Comparison of ENCODE assay signal across 11 cellular contexts in the genomic region with DNA sequence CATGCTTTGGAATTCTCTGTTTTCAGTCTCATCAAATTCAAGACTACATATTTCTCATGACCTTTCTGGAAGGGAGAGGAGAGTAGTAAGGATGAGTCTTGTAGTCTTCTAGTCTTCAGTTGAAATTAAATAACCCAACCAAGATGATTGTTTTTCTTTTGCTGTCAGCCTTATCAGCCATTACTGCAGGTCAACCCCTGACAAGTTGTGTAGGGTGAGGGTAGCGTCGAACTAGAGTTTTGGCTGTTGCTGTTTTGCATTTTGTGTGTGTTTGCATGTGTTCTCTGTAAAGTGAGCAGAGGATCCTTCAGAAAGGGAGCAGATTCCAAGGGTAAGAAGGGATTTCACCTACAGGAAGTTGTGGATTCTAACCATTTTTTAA. TPM values are rescaled to one million over a fixed set of nuclear protein-coding genes. Genes with fewer than 3 reads are reported as not detected.
DNase-seq lines count a peak whose midpoint lies in the region; ATAC-seq, FAIRE-seq and TF ChIP-seq lines count a peak whose summit lies in the region.
"Had no signal": no experiment of that assay in that cellular context is flagged by ENCODE, and none has a peak within 500 bp of the region (broad histone marks: within the 10 kb centered on the region; RNA-seq: fewer than 3 reads in every experiment).

No MANE protein-coding gene starts in this region.

- H3K4me3 ChIP-seq in Panc1 (ENCODE audit: low read depth in 2 of 2, low read length in 2 of 2) (no peak overlapping the region), fibroblast of pulmonary artery (replicated peaks; ENCODE audit: low read depth, low read length) (no peak overlapping the region), small intestine (ENCODE audit: low read depth in 1 of 2, low read length in 2 of 2) (no peak overlapping the region)

- TF ChIP-seq CTCF in Panc1 (IDR thresholded peaks at IDR 0.05) (no peak), fibroblast of pulmonary artery (IDR thresholded peaks at IDR 0.05; ENCODE audit: low read length, missing control alignments) (no peak)

- DNase-seq in GM12891 (ENCODE audit: insufficient read length, low spot score): no peak
- DNase-seq in Panc1 (ENCODE audit: low read depth, low spot score): no peak
- peak; percentile 41 for DNase-seq in fibroblast of pulmonary artery (ENCODE audit: low read depth)
- DNase-seq in small intestine: no peak
- no peak for DNase-seq in amygdala (lab: John Stamatoyannopoulos, UW)
- no peak for DNase-seq in SK-N-DZ (ENCODE audit: low spot score)
- no peak for DNase-seq in T-helper 9 cell
- DNase-seq: activated B cell treated with CpG ODN at 0.5 μM for 24 hours, left cardiac atrium, NCI-H1436 had no signal

- H3K9me3 ChIP-seq in Panc1 (ENCODE audit: control insufficient read depth, insufficient read depth, low read depth, low read length): no peaks in the 10 kb centered on the region
- no peaks in the 10 kb centered on the region for H3K9me3 ChIP-seq in small intestine (ENCODE audit: control insufficient read depth, low read depth)

- H3K27me3 ChIP-seq in Panc1 (ENCODE audit: control insufficient read depth, insufficient read depth, low read length): no peaks in the 10 kb centered on the region
- no peaks in the 10 kb centered on the region for H3K27me3 ChIP-seq in small intestine (ENCODE audit: control insufficient read depth in 2 of 2, insufficient read depth in 2 of 2, low read length in 2 of 2)

- CTCF ChIA-PET in Panc1 (lab: Charles Lee): no interaction called here

- no peaks in the 10 kb centered on the region for H3K36me3 ChIP-seq in Panc1 (ENCODE audit: control insufficient read depth, insufficient read depth, low read length)
- no peaks in the 10 kb centered on the region for H3K36me3 ChIP-seq in small intestine (ENCODE audit: control insufficient read depth in 2 of 2, insufficient read depth in 2 of 2, low read length in 2 of 2)

- intact Hi-C loops in Panc1 (cut with micrococcal nuclease; ENCODE audit: unreplicated experiment): no loop called here

- FAIRE-seq in GM12891 (lab: Jason Lieb, UNC) (peak; percentile 72), small intestine (lab: Jason Lieb, UNC) (no peak)

- in situ Hi-C loops in Panc1 (cut with HindIII; ENCODE audit: low pct_unique_long_range_greater_than_20kb, low sequenced_read_pairs): no loop called here

- ATAC-seq in Panc1 (peak; percentile 13; the same call in 1 of the 2 replicates), HG03045 (IDR thresholded peaks at IDR 0.05; ENCODE audit: unreplicated experiment) (no peak)

- POLR2A ChIA-PET in Panc1 (lab: Charles Lee): no interaction called here

- peak overlapping the region; percentile 70 for H3K27ac ChIP-seq in Panc1 (ENCODE audit: low read length)
- H3K27ac ChIP-seq in small intestine (ENCODE audit: low read depth in 1 of 2, low read length in 1 of 2): peak overlapping the region; percentile 51 to 90

- no peak for TF ChIP-seq POLR2A in GM12891 (IDR thresholded peaks at IDR 0.05; ENCODE audit: low read depth, low read length)

- WGBS in small intestine, 3 donors: 63 to 79% (median 75%) methylated on average over 2 of the region's 2 CpGs

- H3K4me1 ChIP-seq in Panc1 (ENCODE audit: control insufficient read depth, insufficient read depth, low read length) (peaks cover 31% of the 10 kb centered on the region), small intestine (ENCODE audit: control insufficient read depth in 2 of 2, insufficient read depth in 1 of 2, low read depth in 1 of 2, low read length in 1 of 2) (peaks cover 3 to 16% of the 10 kb centered on the region in 2 donors)

- BruUV-seq in Panc1 (replicated peaks; lab: Mats Ljungman, UMichigan): TSS peak; percentile 24

TF ChIP-seq in GM12891, 5 proteins besides CTCF, POLR2A, EP300 and RAD21:
- TF ChIP-seq TAF1 (IDR thresholded peaks at IDR 0.05; ENCODE audit: low read depth, low read length) (no peak), SPI1 (IDR thresholded peaks at IDR 0.05; ENCODE audit: low read depth, low read length) (no peak), POLR2AphosphoS5 (IDR thresholded peaks at IDR 0.05; ENCODE audit: low read depth, low read length) (no peak), PAX5 (IDR thresholded peaks at IDR 0.05; ENCODE audit: insufficient read depth, low read length, severe bottlenecking) (no peak), POU2F2 (IDR thresholded peaks at IDR 0.05; ENCODE audit: low read depth, low read length) (no peak)
TF ChIP-seq in GM12891: peak in this region for 0.

RNA-seq across cellular contexts. Expression of a gene that starts 28.4 kb away (rescaled TPM):
- polyA plus RNA-seq in GM12891 (2012; ENCODE audit: low read depth, missing spikeins): 8.7 TPM
- 30.2 TPM for total RNA-seq in Panc1 (2021; ENCODE audit: unreplicated experiment)
- polyA plus RNA-seq in Panc1 (2012; ENCODE audit: insufficient read length): 16.4 TPM
- polyA plus RNA-seq in small intestine: 1 to 10 TPM; 6.3 to 7.4 (median 6.5) TPM
- 21.8 and 25.9 TPM in 2 replicates for polyA plus RNA-seq in SK-N-DZ (2014; cell fraction: cytosol; rRNA removed)
- 14.7 and 20.2 TPM in 2 replicates for polyA plus RNA-seq in SK-N-DZ (2014; cell fraction: nucleus; rRNA removed)
